8 cellular contexts compared by ENCODE assay signal in genomic region chr7:94656925-94657731, GRCh38. TPM values are rescaled to one million over a fixed set of nuclear protein-coding genes. Genes with fewer than 3 reads are reported as not detected.
DNase-seq lines count a peak whose midpoint lies in the region; ATAC-seq and TF ChIP-seq lines count a peak whose summit lies in the region.

No MANE protein-coding gene starts in this region.

- no peak overlapping the region for H2AFZ ChIP-seq in neuron (ENCODE audit: low read depth, low read length)

- H3K9me3 Mint-ChIP-seq in activated CD8-positive, alpha-beta T cell treated with anti-CD3 and anti-CD28 coated beads for 36 hours: no peaks in the 10 kb centered on the region

- H3K27me3 ChIP-seq in esophagus muscularis mucosa (peaks cover 0 to 3% (median 0%) of the 10 kb centered on the region in 4 donors), neuron (ENCODE audit: insufficient read depth, low read length) (no peaks in the 10 kb centered on the region)

- H3K36me3 ChIP-seq in esophagus muscularis mucosa: no peaks in the 10 kb centered on the region
- no peaks in the 10 kb centered on the region for H3K36me3 ChIP-seq in neuron (ENCODE audit: insufficient read depth, low read length)

- ATAC-seq in activated CD8-positive, alpha-beta T cell treated with anti-CD3 and anti-CD28 coated beads for 36 hours: no peak
- no peak for ATAC-seq in HG02852 (IDR thresholded peaks at IDR 0.05; ENCODE audit: unreplicated experiment)

- H3K27ac ChIP-seq in esophagus muscularis mucosa (replicated peaks in 1 of 4): peak overlapping the region in 3 of 4 donors; percentile 78 to 86 (median 84)

- H3K4me1 Mint-ChIP-seq in activated CD8-positive, alpha-beta T cell treated with anti-CD3 and anti-CD28 coated beads for 36 hours (ENCODE audit: low read depth): peaks cover 15% of the 10 kb centered on the region

- H3K27me3 Mint-ChIP-seq in activated CD8-positive, alpha-beta T cell treated with anti-CD3 and anti-CD28 coated beads for 36 hours: peaks cover 26% of the 10 kb centered on the region

- H3K4me3 ChIP-seq in esophagus muscularis mucosa (peak overlapping the region; percentile 67 to 82 (median 74)), neuron (ENCODE audit: low read length) (peak overlapping the region; percentile 76)

- H3K9me3 ChIP-seq in esophagus muscularis mucosa (no peaks in the 10 kb centered on the region), neuron (ENCODE audit: low read length) (no peaks in the 10 kb centered on the region)

- in situ Hi-C loops in KBM-7 (cut with MboI; ENCODE audit: low pct_unique_long_range_greater_than_20kb, low sequenced_read_pairs): no loop called here

- POLR2A ChIA-PET in activated CD8-positive, alpha-beta T cell treated with anti-CD3 and anti-CD28 coated beads for 36 hours (lab: Charles Lee): interaction anchor here (1.0 kb wide), 1 partner anchor 24 kb away, joined by 3 read pairs; no protein-coding TSS in a partner anchor
- POLR2A ChIA-PET in GM10248 (lab: Yijun Ruan, JAX): interaction anchor here (0.9 to 1.4 kb wide), 3 partner anchors 36 to 206 kb away, joined by 3 to 4 read pairs (median 4); no protein-coding TSS in a partner anchor

- H3K4me1 ChIP-seq in esophagus muscularis mucosa (peaks cover 3 to 25% (median 16%) of the 10 kb centered on the region in 4 donors), neuron (ENCODE audit: insufficient read depth, low read length) (peaks cover 25% of the 10 kb centered on the region)

- no peaks in the 10 kb centered on the region for H3K36me3 Mint-ChIP-seq in activated CD8-positive, alpha-beta T cell treated with anti-CD3 and anti-CD28 coated beads for 36 hours (ENCODE audit: low read depth)

- TF ChIP-seq CTCF in activated CD8-positive, alpha-beta T cell treated with anti-CD3 and anti-CD28 coated beads for 36 hours (IDR thresholded peaks at IDR 0.05): no peak
- TF ChIP-seq CTCF in esophagus muscularis mucosa (IDR thresholded peaks at IDR 0.05): no peak
- no peak for TF ChIP-seq CTCF in GM10248 (IDR thresholded peaks at IDR 0.05; ENCODE audit: control extremely low read depth, extremely low read depth, low read depth, missing control alignments)

- H3K27ac Mint-ChIP-seq in activated CD8-positive, alpha-beta T cell treated with anti-CD3 and anti-CD28 coated beads for 36 hours: peak overlapping the region; percentile 10

- no peak for TF ChIP-seq POLR2A in esophagus muscularis mucosa (IDR thresholded peaks at IDR 0.05; ENCODE audit: low read depth)

- 71% methylated on average over 36 of the region's 36 CpGs for WGBS in esophagus muscularis mucosa

- DNase-seq in DMS 273 treated with DMSO at 0.1 percent for 48 hours (lab: John Stamatoyannopoulos, UW): peak; percentile 52
- DNase-seq in KBM-7: peak; percentile 55
- DNase-seq in activated CD8-positive, alpha-beta T cell treated with anti-CD3 and anti-CD28 coated beads for 36 hours: peak; percentile 36
- peak; percentile 83 for DNase-seq in esophagus muscularis mucosa (ENCODE audit: extremely low spot score)
- no peak for DNase-seq in GM10248 (ENCODE audit: extremely low spot score)
- DNase-seq in middle frontal gyrus (ENCODE audit: extremely low spot score, low spot score): no peak

- TF ChIP-seq EP300 in esophagus muscularis mucosa (IDR thresholded peaks at IDR 0.05): no peak

- CTCF ChIA-PET in activated CD8-positive, alpha-beta T cell treated with anti-CD3 and anti-CD28 coated beads for 36 hours (lab: Charles Lee): interaction anchor here (0.7 to 2.8 kb wide), 7 partner anchors 16 to 777 kb away, joined by 3 to 15 read pairs (median 3); no protein-coding TSS in a partner anchor
- CTCF ChIA-PET in GM10248 (lab: Yijun Ruan, JAX): interaction anchor here (1.1 to 3.7 kb wide), 11 partner anchors 9 to 215 kb away, joined by 3 to 19 read pairs (median 7); partner anchors contain the start of gene CASD1

- peak overlapping the region; percentile 81 for H3K4me3 Mint-ChIP-seq in activated CD8-positive, alpha-beta T cell treated with anti-CD3 and anti-CD28 coated beads for 36 hours

- intact Hi-C loops in activated CD8-positive, alpha-beta T cell treated with anti-CD3 and anti-CD28 coated beads for 36 hours (cut with micrococcal nuclease): loop anchor here (10.0 kb wide), 1 partner anchor 142 kb away; no protein-coding TSS in a partner anchor
- intact Hi-C loops in esophagus muscularis mucosa (cut with DNase I): loop anchor here (5.0 kb wide), 1 partner anchor 205 kb away; no protein-coding TSS in a partner anchor

RNA-seq across cellular contexts. Expression of gene SGCE, which starts 1.2 kb away (rescaled TPM):
- total RNA-seq in activated CD8-positive, alpha-beta T cell treated with anti-CD3 and anti-CD28 coated beads for 36 hours: under 1 TPM in 1 of 2 experiments, not detected in 1; 0.56 TPM
- 100 to 1,000 TPM in 1 of 4 donors, 10 to 100 TPM in 3; 72.6 to 135 (median 88.1) TPM for total RNA-seq in esophagus muscularis mucosa

Comparison
In these comparisons a context has a peak if more than half of its experiments do, and no peak if none do; other contexts are left out.
1. DNase-seq: peak in DMS 273 treated with DMSO at 0.1 percent for 48 hours (single experiment), KBM-7 (single experiment), activated CD8-positive, alpha-beta T cell treated with anti-CD3 and anti-CD28 coated beads for 36 hours (single experiment) and esophagus muscularis mucosa (single experiment); none in GM10248 (single experiment) and middle frontal gyrus (single experiment).
2. RNA of gene SGCE, which starts 1.2 kb away (total RNA-seq): 72.6 to 135 TPM in esophagus muscularis mucosa; 0.56 TPM in activated CD8-positive, alpha-beta T cell treated with anti-CD3 and anti-CD28 coated beads for 36 hours; every median in the first group is over 10 times any median in the second.